7 cellular contexts compared by ENCODE assay signal in the genomic region with DNA sequence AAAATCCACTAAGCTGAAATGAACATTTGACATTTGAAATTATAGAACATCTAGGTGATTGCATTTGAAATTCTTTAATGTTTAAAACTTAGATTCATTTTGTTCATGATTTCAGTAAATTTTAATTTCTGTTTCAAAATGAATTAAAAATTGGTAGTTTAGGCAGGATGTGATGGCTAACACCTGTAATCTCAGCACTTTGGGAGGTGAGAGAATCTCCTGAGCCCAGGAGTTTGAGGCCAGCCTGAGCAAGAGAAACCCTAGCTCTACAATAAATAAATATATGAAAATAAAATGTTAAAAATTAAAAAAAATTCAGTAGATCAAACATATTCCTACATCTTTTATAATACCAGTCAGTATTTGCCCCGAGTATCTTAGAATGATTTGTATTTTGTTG.
"Had no signal": no experiment of that assay in that cellular context is flagged by ENCODE, and none has a peak within 500 bp of the region (broad histone marks: within the 10 kb centered on the region; RNA-seq: fewer than 3 reads in every experiment).

No MANE protein-coding gene starts in this region.

- H3K27ac Mint-ChIP-seq: GM23338, H9, HFFc6 had no signal

- DNase-seq: GM23248, GOT3, H7, H9, HCEC 1CT, HFFc6 had no signal

- H3K4me3 Mint-ChIP-seq: GM23338, H9, HFFc6 had no signal
